In the genomic region with DNA sequence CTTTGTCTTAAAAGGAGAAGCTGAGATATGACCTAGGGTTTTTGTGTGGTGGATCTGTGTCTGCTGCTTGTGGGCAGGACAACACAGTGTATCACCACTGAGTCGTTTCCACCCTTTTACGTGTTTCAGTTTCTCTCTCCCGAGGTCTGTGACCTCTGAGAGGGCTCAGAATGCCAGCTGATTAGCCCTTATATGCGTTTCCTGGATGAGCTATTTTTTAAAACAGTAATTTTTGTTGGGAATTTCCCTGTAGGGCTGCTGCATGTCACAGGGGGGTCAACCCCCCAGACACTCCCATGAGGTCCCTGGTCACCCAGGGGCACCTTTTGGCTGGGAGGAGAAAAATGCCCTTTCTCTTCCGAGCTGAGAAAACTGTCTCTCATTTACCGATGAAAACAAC, we compare ENCODE assay signal across 10 cellular contexts.
DNase-seq lines count a peak whose midpoint lies in the region; ATAC-seq and TF ChIP-seq lines count a peak whose summit lies in the region.
"Had no signal": no experiment of that assay in that cellular context is flagged by ENCODE, and none has a peak within 500 bp of the region (broad histone marks: within the 10 kb centered on the region; RNA-seq: fewer than 3 reads in every experiment).

No MANE protein-coding gene starts in this region.

- no peak overlapping the region for H3K4me3 Mint-ChIP-seq in nephron progenitor cell

- H3K27me3 Mint-ChIP-seq in nephron progenitor cell (ENCODE audit: low read depth, poor library complexity), result no peaks in the 10 kb centered on the region

- H3K9me3 ChIP-seq in heart right ventricle, result no peaks in the 10 kb centered on the region
- H3K9me3 ChIP-seq in heart left ventricle, result no peaks in the 10 kb centered on the region

- H3K4me3 ChIP-seq in heart right ventricle, result no peak overlapping the region
- H3K4me3 ChIP-seq in heart left ventricle, result no peak overlapping the region
- H3K4me3 ChIP-seq in cardiac fibroblast (replicated peaks in 1 of 2; ENCODE audit: low read depth in 2 of 2, low read length in 2 of 2), result peak overlapping the region in 1 of 2 donors; percentile 0
- no peak overlapping the region for H3K4me3 ChIP-seq in lower leg skin (ENCODE audit: low read depth, poor library complexity, severe bottlenecking)
- H3K4me3 ChIP-seq: K562 had no signal

- TF ChIP-seq CTCF in heart right ventricle (IDR thresholded peaks at IDR 0.05), result no peak
- TF ChIP-seq CTCF in heart left ventricle (IDR thresholded peaks at IDR 0.05), result no peak
- no peak for TF ChIP-seq CTCF in cardiac fibroblast (IDR thresholded peaks at IDR 0.05; ENCODE audit: low read depth, low read length)
- TF ChIP-seq CTCF in nephron progenitor cell (IDR thresholded peaks at IDR 0.05), result no peak
- TF ChIP-seq CTCF in lower leg skin (IDR thresholded peaks at IDR 0.05), result no peak

- ATAC-seq in heart right ventricle (no peak), heart left ventricle (no peak), HG03378 (IDR thresholded peaks at IDR 0.05; ENCODE audit: unreplicated experiment) (peak; percentile 69)
- peak; percentile 81 for ATAC-seq in stimulated activated naive CD8-positive, alpha-beta T cell treated with anti-CD3 and anti-CD28 coated beads, Interleukin-15, Interleukin-2, amounts not matched to agents 100 U/mL and 50 U/mL, for 24 hours
- ATAC-seq: K562, Panc1 had no signal

- peak overlapping the region in 6 of 10 donors; percentile 25 to 53 (median 48) for H3K27ac ChIP-seq in heart right ventricle
- H3K27ac ChIP-seq in heart left ventricle, result peak overlapping the region in 4 of 12 donors; percentile 37 to 59 (median 40)

- no peaks in the 10 kb centered on the region for H3K36me3 Mint-ChIP-seq in nephron progenitor cell (ENCODE audit: low read depth)

- no peaks in the 10 kb centered on the region for H3K9me3 Mint-ChIP-seq in nephron progenitor cell

- no peak overlapping the region for H3K27ac Mint-ChIP-seq in nephron progenitor cell

- TF ChIP-seq POLR2A in heart left ventricle (IDR thresholded peaks at IDR 0.05) (no peak), lower leg skin (IDR thresholded peaks at IDR 0.05) (no peak)

- 51 to 63% methylated on average over 6 of the region's 6 CpGs for WGBS in heart right ventricle, 2 donors
- WGBS in heart left ventricle, 4 donors, result 47 to 71% (median 52%) methylated on average over 6 of the region's 6 CpGs
- WGBS in lower leg skin, 2 donors, result 56 to 70% methylated on average over 5 to 6 of the region's 6 CpGs

- intact Hi-C loops in heart right ventricle (cut with DNase I), result no loop called here
- intact Hi-C loops in heart left ventricle (cut with DNase I), result no loop called here
- intact Hi-C loops in lower leg skin (cut with DNase I; ENCODE audit: low total_unique reads), result no loop called here

- H3K4me1 ChIP-seq in heart right ventricle (peaks cover 0 to 3% (median 0%) of the 10 kb centered on the region in 9 donors), heart left ventricle (peaks cover 0 to 4% (median 0%) of the 10 kb centered on the region in 12 donors)

- H3K4me1 Mint-ChIP-seq in nephron progenitor cell, result peaks cover 15% of the 10 kb centered on the region

- H3K27me3 ChIP-seq in heart right ventricle (peaks cover 0 to 37% (median 0%) of the 10 kb centered on the region in 7 donors), heart left ventricle (peaks cover 0 to 41% (median 0%) of the 10 kb centered on the region in 9 donors)

- H3K36me3 ChIP-seq in heart right ventricle, result no peaks in the 10 kb centered on the region
- H3K36me3 ChIP-seq in heart left ventricle, result no peaks in the 10 kb centered on the region

- DNase-seq in heart right ventricle (no peak), heart left ventricle (no peak), cardiac fibroblast (ENCODE audit: low read depth in 2 of 2) (peak; percentile 48 to 64), nephron progenitor cell (no peak), LoVo (ENCODE audit: low spot score) (no peak), lower leg skin (ENCODE audit: low spot score in 2 of 2) (no peak)
- peak; percentile 5 for DNase-seq in stimulated activated naive CD8-positive, alpha-beta T cell treated with anti-CD3 and anti-CD28 coated beads, Interleukin-15, Interleukin-2, amounts not matched to agents 100 U/mL and 50 U/mL, for 24 hours

Comparison
In these comparisons a context has a peak if more than half of its experiments do, and no peak if none do; other contexts are left out.
1. ATAC-seq: peak in HG03378 (single experiment) and stimulated activated naive CD8-positive, alpha-beta T cell treated with anti-CD3 and anti-CD28 coated beads, Interleukin-15, Interleukin-2, amounts not matched to agents 100 U/mL and 50 U/mL, for 24 hours (single experiment); none in heart right ventricle (0 of 8) and heart left ventricle (0 of 4).
2. DNase-seq: peak in cardiac fibroblast (2 of 2) and stimulated activated naive CD8-positive, alpha-beta T cell treated with anti-CD3 and anti-CD28 coated beads, Interleukin-15, Interleukin-2, amounts not matched to agents 100 U/mL and 50 U/mL, for 24 hours (single experiment); none in heart right ventricle (0 of 2), heart left ventricle (0 of 5), nephron progenitor cell (single experiment), LoVo (single experiment) and lower leg skin (0 of 2).